Comparison of ENCODE assay signal across 10 cellular contexts in genomic region chr3:195094211-195094921, GRCh38.
DNase-seq lines count a peak whose midpoint lies in the region; ATAC-seq, FAIRE-seq and TF ChIP-seq lines count a peak whose summit lies in the region.
"Had no signal": no experiment of that assay in that cellular context is flagged by ENCODE, and none has a peak within 500 bp of the region (broad histone marks: within the 10 kb centered on the region; RNA-seq: fewer than 3 reads in every experiment).

No MANE protein-coding gene starts in this region.

- DNase-seq in GM12891 (ENCODE audit: insufficient read length, low spot score), result peak; percentile 48
- DNase-seq in M059J (ENCODE audit: low read depth), result peak; percentile 37
- peak; percentile 87 for DNase-seq in mesenteric fat pad (ENCODE audit: low spot score)
- DNase-seq in NCI-H526 (lab: John Stamatoyannopoulos, UW), result no peak
- DNase-seq in LoVo (ENCODE audit: low spot score), result no peak
- DNase-seq in NCI-H2227 treated with DMSO at 0.1 percent for 48 hours (lab: John Stamatoyannopoulos, UW), result no peak
- DNase-seq in NCI-H1436 treated with DMSO at 0.1 percent for 48 hours (lab: John Stamatoyannopoulos, UW), result no peak
- DNase-seq: dermis blood vessel endothelial cell had no signal

- no peak for TF ChIP-seq POLR2A in GM12891 (IDR thresholded peaks at IDR 0.05; ENCODE audit: low read depth, low read length)

- peak; percentile 86 for FAIRE-seq in GM12891 (lab: Jason Lieb, UNC)

- ATAC-seq in GM21717 (IDR thresholded peaks at IDR 0.05; ENCODE audit: unreplicated experiment), result peak; percentile 79
- ATAC-seq: SK-N-SH treated with all-trans-retinoic acid at 6 μM for 48 hours had no signal

TF ChIP-seq in GM12891, 5 proteins besides CTCF, POLR2A, EP300 and RAD21:
- TF ChIP-seq POLR2AphosphoS5 (IDR thresholded peaks at IDR 0.05; ENCODE audit: low read depth, low read length), result no peak
- peak; percentile 94 for TF ChIP-seq PAX5 (IDR thresholded peaks at IDR 0.05; ENCODE audit: insufficient read depth, low read length, severe bottlenecking)

Comparison
In these comparisons a context has a peak if more than half of its experiments do, and no peak if none do; other contexts are left out.
1. DNase-seq: peak in GM12891 (single experiment), M059J (single experiment) and mesenteric fat pad (single experiment); none in NCI-H526 (0 of 2), LoVo (single experiment), NCI-H2227 treated with DMSO at 0.1 percent for 48 hours (single experiment) and NCI-H1436 treated with DMSO at 0.1 percent for 48 hours (single experiment).